Comparison of ENCODE assay signal across 11 cellular contexts in genomic region chr10:49649294-49649693, GRCh38. TPM values are rescaled to one million over a fixed set of nuclear protein-coding genes. Genes with fewer than 3 reads are reported as not detected.
DNase-seq lines count a peak whose midpoint lies in the region; ATAC-seq and TF ChIP-seq lines count a peak whose summit lies in the region.
"Had no signal": no experiment of that assay in that cellular context is flagged by ENCODE, and none has a peak within 500 bp of the region (broad histone marks: within the 10 kb centered on the region; RNA-seq: fewer than 3 reads in every experiment).

No MANE protein-coding gene starts in this region.

- no peak overlapping the region for H2BK5ac ChIP-seq in IMR-90 (ENCODE audit: low read depth, low read length, poor library complexity, severe bottlenecking)

- no peak for TF ChIP-seq RAD21 in IMR-90 (IDR thresholded peaks at IDR 0.05; ENCODE audit: low read length)

- H3K9me3 ChIP-seq in IMR-90 (ENCODE audit: control insufficient read depth, insufficient read depth, low read length) (no peaks in the 10 kb centered on the region), left lung (no peaks in the 10 kb centered on the region)

- dilution Hi-C loops in IMR-90 (cut with HindIII; ENCODE audit: low sequenced_read_pairs, unreplicated experiment), result no loop called here

- no peak overlapping the region for H3K56ac ChIP-seq in IMR-90 (ENCODE audit: extremely low read depth, insufficient read depth, low read length)

- TF ChIP-seq POLR2A in IMR-90 (IDR thresholded peaks at IDR 0.05; ENCODE audit: low read depth, low read length), result no peak

- H3K9me3 Mint-ChIP-seq in activated CD8-positive, alpha-beta memory T cell treated with anti-CD3 and anti-CD28 coated beads, Interleukin-2, amount 10 ng/mL, durations not matched to agents 7 days and 5 days (ENCODE audit: low read depth), result no peaks in the 10 kb centered on the region
- H3K9me3 Mint-ChIP-seq in nephron progenitor cell, result no peaks in the 10 kb centered on the region
- H3K9me3 Mint-ChIP-seq: stimulated activated naive CD8-positive, alpha-beta T cell treated with anti-CD3 and anti-CD28 coated beads, Interleukin-15, Interleukin-2, amounts not matched to agents 100 ng/mL and 50 ng/mL, for 24 hours had no signal

- intact Hi-C loops in IMR-90 (cut with micrococcal nuclease), result no loop called here
- intact Hi-C loops in left lung (cut with DNase I), result no loop called here

- no peak overlapping the region for H3K18ac ChIP-seq in IMR-90 (ENCODE audit: low read depth, low read length)

- no peaks in the 10 kb centered on the region for H3K9me1 ChIP-seq in IMR-90 (ENCODE audit: insufficient read depth, low read length)

- TF ChIP-seq CTCF in GM10266 (IDR thresholded peaks at IDR 0.05; ENCODE audit: control insufficient read depth, insufficient read depth, low read depth, missing control alignments) (no peak), IMR-90 (conservative IDR thresholded peaks at IDR 0.05; ENCODE audit: low read depth, low read length) (no peak), nephron progenitor cell (IDR thresholded peaks at IDR 0.05) (no peak), left lung (IDR thresholded peaks at IDR 0.05) (no peak)

- in situ Hi-C loops in IMR-90 (cut with MboI; ENCODE audit: low sequenced_read_pairs), result no loop called here

- H3K4me1 Mint-ChIP-seq in activated CD8-positive, alpha-beta memory T cell treated with anti-CD3 and anti-CD28 coated beads, Interleukin-2, amount 10 ng/mL, durations not matched to agents 7 days and 5 days, result peaks cover 26% of the 10 kb centered on the region
- peaks cover 19% of the 10 kb centered on the region for H3K4me1 Mint-ChIP-seq in nephron progenitor cell

- no peak overlapping the region for H2AK9ac ChIP-seq in IMR-90 (replicated peaks; ENCODE audit: low read depth, low read length, poor library complexity)

- CTCF ChIA-PET in IMR-90 (lab: Yijun Ruan, JAX), result no interaction called here
- CTCF ChIA-PET in activated CD8-positive, alpha-beta memory T cell treated with anti-CD3 and anti-CD28 coated beads, Interleukin-2, amount 10 ng/mL, durations not matched to agents 7 days and 5 days (lab: Charles Lee), result no interaction called here

- H3K27me3 Mint-ChIP-seq in activated CD8-positive, alpha-beta memory T cell treated with anti-CD3 and anti-CD28 coated beads, Interleukin-2, amount 10 ng/mL, durations not matched to agents 7 days and 5 days, result peaks cover 22% of the 10 kb centered on the region
- H3K27me3 Mint-ChIP-seq in nephron progenitor cell (ENCODE audit: low read depth, poor library complexity), result peaks cover 52% of the 10 kb centered on the region

- no peak overlapping the region for H2BK120ac ChIP-seq in IMR-90 (ENCODE audit: low read depth, low read length)

- H3K4me2 ChIP-seq in IMR-90 (ENCODE audit: low read depth, low read length), result no peak overlapping the region

- no peaks in the 10 kb centered on the region for H4K20me1 ChIP-seq in IMR-90 (ENCODE audit: insufficient read depth, low read length)

- peak overlapping the region; percentile 4 for H3K4me3 Mint-ChIP-seq in activated CD8-positive, alpha-beta memory T cell treated with anti-CD3 and anti-CD28 coated beads, Interleukin-2, amount 10 ng/mL, durations not matched to agents 7 days and 5 days
- H3K4me3 Mint-ChIP-seq in nephron progenitor cell, result no peak overlapping the region
- H3K4me3 Mint-ChIP-seq: stimulated activated naive CD8-positive, alpha-beta T cell treated with anti-CD3 and anti-CD28 coated beads, Interleukin-15, Interleukin-2, amounts not matched to agents 100 ng/mL and 50 ng/mL, for 24 hours had no signal

- H3K4me1 ChIP-seq in IMR-90 (ENCODE audit: control insufficient read depth, insufficient read depth, low read length) (no peaks in the 10 kb centered on the region), left lung (no peaks in the 10 kb centered on the region)

- H3K4ac ChIP-seq in IMR-90 (ENCODE audit: low read depth, low read length), result no peak overlapping the region

- no peak overlapping the region for H4K5ac ChIP-seq in IMR-90 (ENCODE audit: low read depth, low read length)

- no peaks in the 10 kb centered on the region for H3K36me3 Mint-ChIP-seq in activated CD8-positive, alpha-beta memory T cell treated with anti-CD3 and anti-CD28 coated beads, Interleukin-2, amount 10 ng/mL, durations not matched to agents 7 days and 5 days
- H3K36me3 Mint-ChIP-seq in nephron progenitor cell (ENCODE audit: low read depth), result no peaks in the 10 kb centered on the region

- H3K4me3 ChIP-seq in IMR-90 (ENCODE audit: insufficient read depth, low read depth, low read length), result no peak overlapping the region
- no peak overlapping the region for H3K4me3 ChIP-seq in left lung

- ATAC-seq in IMR-90 (ENCODE audit: low read depth) (peak; percentile 48), GM19452 (IDR thresholded peaks at IDR 0.05; ENCODE audit: unreplicated experiment) (no peak), GM18517 (IDR thresholded peaks at IDR 0.05; ENCODE audit: unreplicated experiment) (no peak), left lung (no peak)
- peak; percentile 84 for ATAC-seq in activated CD8-positive, alpha-beta memory T cell treated with anti-CD3 and anti-CD28 coated beads, Interleukin-2, amount 10 ng/mL, durations not matched to agents 7 days and 5 days

- H3K27ac ChIP-seq in IMR-90 (ENCODE audit: insufficient read depth, low read length), result no peak overlapping the region
- no peak overlapping the region for H3K27ac ChIP-seq in left lung

- no peaks in the 10 kb centered on the region for H3K36me3 ChIP-seq in IMR-90 (ENCODE audit: control insufficient read depth, insufficient read depth, low read length)
- no peaks in the 10 kb centered on the region for H3K36me3 ChIP-seq in left lung

- no peak overlapping the region for H3K23ac ChIP-seq in IMR-90 (ENCODE audit: low read depth, low read length)

- no peak overlapping the region for H4K8ac ChIP-seq in IMR-90 (ENCODE audit: low read depth in 2 of 2, low read length in 2 of 2)

- no peak overlapping the region for H4K91ac ChIP-seq in IMR-90 (ENCODE audit: insufficient read depth, low read depth, low read length)

- POLR2A ChIA-PET in IMR-90 (lab: Charles Lee; ENCODE audit: unreplicated experiment), result interaction anchor here (0.7 kb wide), 1 partner anchor 125 kb away, joined by 26 read pairs; no protein-coding TSS in a partner anchor

- no peak overlapping the region for H2BK15ac ChIP-seq in IMR-90 (ENCODE audit: low read depth, low read length)

- no peak overlapping the region for H2BK20ac ChIP-seq in IMR-90 (ENCODE audit: low read depth, low read length)

- WGBS in IMR-90 (ENCODE audit: extremely low coverage in 2 of 2, insufficient read length in 1 of 2), 2 experiments, result 25% methylated on average over 11 of the region's 17 CpGs; no CpG with 5 or more reads in 1 of the 2 experiments

- DNase-seq in GM10266 (ENCODE audit: extremely low spot score), result peak; percentile 26
- DNase-seq in IMR-90, result no peak
- DNase-seq in activated CD8-positive, alpha-beta memory T cell treated with anti-CD3 and anti-CD28 coated beads, Interleukin-2, amount 10 ng/mL, durations not matched to agents 7 days and 5 days, result peak; percentile 87
- peak; percentile 36 for DNase-seq in nephron progenitor cell
- no peak for DNase-seq in NCI-H446 (lab: John Stamatoyannopoulos, UW)
- DNase-seq in left lung, result no peak
- DNase-seq: DMS 273 treated with DMSO at 0.1 percent for 48 hours had no signal

- no TSS peak for BruUV-seq in IMR-90 (replicated peaks; lab: Mats Ljungman, UMichigan)

- peak overlapping the region; percentile 70 for H3K27ac Mint-ChIP-seq in activated CD8-positive, alpha-beta memory T cell treated with anti-CD3 and anti-CD28 coated beads, Interleukin-2, amount 10 ng/mL, durations not matched to agents 7 days and 5 days
- H3K27ac Mint-ChIP-seq in nephron progenitor cell, result no peak overlapping the region
- H3K27ac Mint-ChIP-seq: stimulated activated naive CD8-positive, alpha-beta T cell treated with anti-CD3 and anti-CD28 coated beads, Interleukin-15, Interleukin-2, amounts not matched to agents 100 ng/mL and 50 ng/mL, for 24 hours had no signal

- H3K9ac ChIP-seq in IMR-90 (ENCODE audit: low read depth, low read length), result no peak overlapping the region

- H3K27me3 ChIP-seq in IMR-90 (ENCODE audit: control insufficient read depth, insufficient read depth, low read length), result peaks cover 11% of the 10 kb centered on the region
- peaks cover 0 to 29% of the 10 kb centered on the region in 2 donors for H3K27me3 ChIP-seq in left lung

- peak overlapping the region; percentile 41 for H2AFZ ChIP-seq in IMR-90 (replicated peaks; ENCODE audit: low read length, poor library complexity)

- H2AK5ac ChIP-seq in IMR-90 (ENCODE audit: low read depth, low read length), result no peak overlapping the region

- H3K79me1 ChIP-seq in IMR-90 (ENCODE audit: low read depth in 1 of 2, low read length in 2 of 2), result no peaks in the 10 kb centered on the region

- no peak overlapping the region for H3K14ac ChIP-seq in IMR-90 (replicated peaks; ENCODE audit: low read depth, low read length)

TF ChIP-seq in IMR-90, 13 proteins besides CTCF, POLR2A, EP300 and RAD21:
- TF ChIP-seq CHD1 (IDR thresholded peaks at IDR 0.05; ENCODE audit: low read depth, low read length) (no peak), NFE2L2 (IDR thresholded peaks at IDR 0.05; ENCODE audit: low read depth, low read length) (no peak), RCOR1 (IDR thresholded peaks at IDR 0.05; ENCODE audit: insufficient replicate concordance, low read length) (no peak), MAFK (IDR thresholded peaks at IDR 0.05; ENCODE audit: low read depth, low read length) (no peak), SMC3 (IDR thresholded peaks at IDR 0.05; ENCODE audit: low read depth, low read length) (no peak), BHLHE40 (IDR thresholded peaks at IDR 0.05; ENCODE audit: low read depth, low read length) (no peak)
TF ChIP-seq in IMR-90: peak in this region for 0.

RNA-seq across cellular contexts. Expression of gene C10orf53, which starts 30.2 kb away (rescaled TPM):
- total RNA-seq in IMR-90 (2012; rRNA removed) (not detected in 2 replicates), left lung (not detected)
- polyA plus RNA-seq in IMR-90 (2012; rRNA removed), result not detected in 2 replicates
- polyA plus RNA-seq in IMR-90 (2012; cell fraction: cytosol; rRNA removed), result not detected in 2 replicates
- not detected in 2 replicates for polyA plus RNA-seq in IMR-90 (2012; cell fraction: nucleus; rRNA removed; ENCODE audit: low replicate concordance)
- total RNA-seq in activated CD8-positive, alpha-beta memory T cell treated with anti-CD3 and anti-CD28 coated beads, Interleukin-2, amount 10 ng/mL, durations not matched to agents 7 days and 5 days, result not detected
- total RNA-seq: bronchial epithelial cell had no signal

RNA-seq across cellular contexts. Expression of gene CHAT, which starts 35.5 kb away (rescaled TPM):
- total RNA-seq in IMR-90 (2012; rRNA removed) (not detected in 2 replicates), left lung (not detected)
- not detected in 2 replicates for polyA plus RNA-seq in IMR-90 (2012; rRNA removed)
- polyA plus RNA-seq in IMR-90 (2012; cell fraction: cytosol; rRNA removed), result not detected in 2 replicates
- not detected in 2 replicates for polyA plus RNA-seq in IMR-90 (2012; cell fraction: nucleus; rRNA removed; ENCODE audit: low replicate concordance)
- not detected for total RNA-seq in activated CD8-positive, alpha-beta memory T cell treated with anti-CD3 and anti-CD28 coated beads, Interleukin-2, amount 10 ng/mL, durations not matched to agents 7 days and 5 days
- total RNA-seq: bronchial epithelial cell had no signal

RNA-seq across cellular contexts. Expression of gene SLC18A3, which starts 39.2 kb away (rescaled TPM):
- total RNA-seq in IMR-90 (2012; rRNA removed) (not detected in 2 replicates), left lung (not detected)
- polyA plus RNA-seq in IMR-90 (2012; rRNA removed), result not detected in 2 replicates
- polyA plus RNA-seq in IMR-90 (2012; cell fraction: cytosol; rRNA removed), result not detected in 2 replicates
- not detected in 2 replicates for polyA plus RNA-seq in IMR-90 (2012; cell fraction: nucleus; rRNA removed; ENCODE audit: low replicate concordance)
- total RNA-seq in activated CD8-positive, alpha-beta memory T cell treated with anti-CD3 and anti-CD28 coated beads, Interleukin-2, amount 10 ng/mL, durations not matched to agents 7 days and 5 days, result not detected
- total RNA-seq: bronchial epithelial cell had no signal

Comparison
In these comparisons a context has a peak if more than half of its experiments do, and no peak if none do; other contexts are left out.
1. DNase-seq: peak in GM10266 (single experiment), activated CD8-positive, alpha-beta memory T cell treated with anti-CD3 and anti-CD28 coated beads, Interleukin-2, amount 10 ng/mL, durations not matched to agents 7 days and 5 days (single experiment) and nephron progenitor cell (single experiment); none in IMR-90 (single experiment), NCI-H446 (0 of 2) and left lung (0 of 2).
2. ATAC-seq: peak in IMR-90 (single experiment) and activated CD8-positive, alpha-beta memory T cell treated with anti-CD3 and anti-CD28 coated beads, Interleukin-2, amount 10 ng/mL, durations not matched to agents 7 days and 5 days (single experiment); none in GM19452 (single experiment), GM18517 (single experiment) and left lung (single experiment).